In genomic region chr4:114136067-114136466, GRCh38 we compare ENCODE assay signal across 32 cellular contexts.
DNase-seq lines count a peak whose midpoint lies in the region; ATAC-seq, FAIRE-seq and TF ChIP-seq lines count a peak whose summit lies in the region.
"Had no signal": no experiment of that assay in that cellular context is flagged by ENCODE, and none has a peak within 500 bp of the region (broad histone marks: within the 10 kb centered on the region; RNA-seq: fewer than 3 reads in every experiment).

No MANE protein-coding gene starts in this region.

- POLR2A ChIA-PET in T-cell (lab: Charles Lee), result interaction anchor here in 1 of 2 donors (0.6 kb wide), 1 partner anchor 122 kb away, joined by 3 read pairs; no protein-coding TSS in a partner anchor

- intact Hi-C loops in kidney (cut with DNase I), result no loop called here

- no peaks in the 10 kb centered on the region for H3F3A ChIP-seq in Loucy (ENCODE audit: low read depth)

- H3K9ac ChIP-seq in Loucy (ENCODE audit: low read depth, low read length, poor library complexity, severe bottlenecking) (no peak overlapping the region), astrocyte (ENCODE audit: low read length) (no peak overlapping the region), kidney (ENCODE audit: low read length in 2 of 2) (no peak overlapping the region)
- H3K9ac ChIP-seq: BLaER1 had no signal

- H3K4me3 ChIP-seq in Loucy (ENCODE audit: low read length, poor library complexity, severe bottlenecking), result no peak overlapping the region
- no peak overlapping the region for H3K4me3 ChIP-seq in astrocyte (ENCODE audit: insufficient read depth, low read depth, low read length)
- no peak overlapping the region for H3K4me3 ChIP-seq in fibroblast of the aortic adventitia (ENCODE audit: low read depth, low read length)
- no peak overlapping the region for H3K4me3 ChIP-seq in kidney (ENCODE audit: low read length in 2 of 2)
- H3K4me3 ChIP-seq: BLaER1, dorsolateral prefrontal cortex, ovary, SJCRH30 had no signal

- H3K27me3 ChIP-seq in Loucy (ENCODE audit: insufficient read depth, low read length, poor library complexity, severe bottlenecking), result no peaks in the 10 kb centered on the region
- H3K27me3 ChIP-seq in astrocyte (ENCODE audit: insufficient read depth, low read length), result no peaks in the 10 kb centered on the region
- H3K27me3 ChIP-seq: BLaER1, dorsolateral prefrontal cortex, ovary, SJCRH30 had no signal

- CTCF ChIA-PET in T-cell (lab: Charles Lee), result no interaction called here

- no peaks in the 10 kb centered on the region for H3K9me3 ChIP-seq in Loucy (ENCODE audit: insufficient read depth, low read depth, low read length)
- H3K9me3 ChIP-seq in astrocyte (ENCODE audit: insufficient read depth, low read depth, low read length), result no peaks in the 10 kb centered on the region
- no peaks in the 10 kb centered on the region for H3K9me3 ChIP-seq in kidney (ENCODE audit: control insufficient read depth in 1 of 2, low read length in 2 of 2)
- H3K9me3 ChIP-seq: BLaER1, ovary, SJCRH30 had no signal

- no peaks in the 10 kb centered on the region for H3K9me2 ChIP-seq in Loucy (replicated peaks; ENCODE audit: low read depth, low read length)

- H3K4me2 ChIP-seq in Loucy (ENCODE audit: low read depth, low read length, poor library complexity, severe bottlenecking) (no peak overlapping the region), astrocyte (ENCODE audit: low read length) (no peak overlapping the region)
- H3K4me2 ChIP-seq: BLaER1 had no signal

- no peak overlapping the region for H3K27ac ChIP-seq in astrocyte (ENCODE audit: low read depth, low read length)
- H3K27ac ChIP-seq in kidney (ENCODE audit: low read depth in 2 of 2, low read length in 2 of 2), result no peak overlapping the region
- H3K27ac ChIP-seq: BLaER1, dorsolateral prefrontal cortex, HL-60, ovary, SJCRH30 had no signal

- TF ChIP-seq CTCF in Loucy (conservative IDR thresholded peaks at IDR 0.05; ENCODE audit: low read length) (no peak), astrocyte (IDR thresholded peaks at IDR 0.05; ENCODE audit: insufficient read depth, low read depth, low read length) (no peak), fibroblast of the aortic adventitia (IDR thresholded peaks at IDR 0.05; ENCODE audit: insufficient read depth, low read length) (no peak), kidney (IDR thresholded peaks at IDR 0.05; ENCODE audit: borderline replicate concordance, extremely low read depth, insufficient read depth) (no peak)

- H3K27ac Mint-ChIP-seq in astrocyte (ENCODE audit: unreplicated experiment) (no peak overlapping the region), T-cell (no peak overlapping the region)
- H3K27ac Mint-ChIP-seq: activated CD4-positive, alpha-beta memory T cell treated with anti-CD3 and anti-CD28 coated beads for 36 hours; activated naive CD8-positive, alpha-beta T cell treated with anti-CD3 and anti-CD28 coated beads, Interleukin-2, amount 50 U/mL, for 24 hours; activated T-cell treated with anti-CD3 and anti-CD28 coated beads, Interleukin-2, amount 50 U/mL, for 72 hours; HFFc6; immature natural killer cell; nephron progenitor cell; T-helper 1 cell treated with Interleukin-12 subunit alpha and Interleukin-12 subunit beta and Interleukin-4 antibody, amounts not matched to agents 30 μg/mL and 1 μg/mL, for 36 hours had no signal

- no peak overlapping the region for H3K4me3 Mint-ChIP-seq in astrocyte (ENCODE audit: unreplicated experiment)
- no peak overlapping the region for H3K4me3 Mint-ChIP-seq in T-cell
- H3K4me3 Mint-ChIP-seq: activated CD4-positive, alpha-beta memory T cell treated with anti-CD3 and anti-CD28 coated beads for 36 hours; activated naive CD8-positive, alpha-beta T cell treated with anti-CD3 and anti-CD28 coated beads, Interleukin-2, amount 50 U/mL, for 24 hours; activated T-cell treated with anti-CD3 and anti-CD28 coated beads, Interleukin-2, amount 50 U/mL, for 72 hours; HFFc6; immature natural killer cell; nephron progenitor cell; T-helper 1 cell treated with Interleukin-12 subunit alpha and Interleukin-12 subunit beta and Interleukin-4 antibody, amounts not matched to agents 30 μg/mL and 1 μg/mL, for 36 hours had no signal

- H2AFZ ChIP-seq in Loucy (ENCODE audit: low read length) (peak overlapping the region; percentile 36; the same call in 1 of the 2 replicates), astrocyte (ENCODE audit: low read depth, low read length) (no peak overlapping the region)

- FAIRE-seq in astrocyte (lab: Jason Lieb, UNC) (no peak), kidney (lab: Jason Lieb, UNC) (no peak)
- FAIRE-seq: G401.6 had no signal

- H3K36me3 Mint-ChIP-seq in astrocyte (ENCODE audit: low read depth, unreplicated experiment) (peaks cover 4% of the 10 kb centered on the region), T-cell (no peaks in the 10 kb centered on the region)
- H3K36me3 Mint-ChIP-seq: activated CD4-positive, alpha-beta memory T cell treated with anti-CD3 and anti-CD28 coated beads for 36 hours; immature natural killer cell had no signal

- DNase-seq in ELR (ENCODE audit: low read depth), result peak; percentile 1
- DNase-seq in astrocyte (ENCODE audit: low read depth), result peak; percentile 17
- DNase-seq in fibroblast of the aortic adventitia (ENCODE audit: low read depth), result peak; percentile 19
- DNase-seq in kidney, result no peak
- DNase-seq in T-cell, result no peak
- DNase-seq in mesenteric fat pad (ENCODE audit: low spot score), result no peak
- DNase-seq in COR-L47 (lab: John Stamatoyannopoulos, UW), result no peak
- DNase-seq: activated CD4-positive, alpha-beta memory T cell treated with anti-CD3 and anti-CD28 coated beads for 36 hours; activated naive CD4-positive, alpha-beta T cell; activated naive CD8-positive, alpha-beta T cell treated with anti-CD3 and anti-CD28 coated beads, Interleukin-2, amount 50 U/mL, for 24 hours; activated T-cell treated with anti-CD3 and anti-CD28 coated beads, Interleukin-2, amount 50 U/mL, for 72 hours; DMS153; dorsolateral prefrontal cortex; GOT3; HFFc6; immature natural killer cell; left colon; MV-4-11; NCI-H1436; nephron progenitor cell; ovary; RPMI8226; SJCRH30; stimulated activated CD4-positive, alpha-beta T cell treated with anti-CD3 and anti-CD28 coated beads, Interleukin-15, amount 100 ng/mL, for 24 hours; stimulated activated CD4-positive, alpha-beta T cell treated with anti-CD3 and anti-CD28 coated beads, Interleukin-4, amount 100 ng/mL, for 4 hours; trophoblast cell had no signal

- H3K79me2 ChIP-seq in Loucy (ENCODE audit: insufficient read depth, low read length) (no peaks in the 10 kb centered on the region), astrocyte (ENCODE audit: insufficient read depth, low read length) (no peaks in the 10 kb centered on the region)

- peaks cover 22% of the 10 kb centered on the region for H3K4me1 ChIP-seq in Loucy (ENCODE audit: insufficient read depth, low read length, poor library complexity, severe bottlenecking)
- H3K4me1 ChIP-seq in astrocyte (ENCODE audit: insufficient read depth, low read length), result no peaks in the 10 kb centered on the region
- no peaks in the 10 kb centered on the region for H3K4me1 ChIP-seq in kidney (ENCODE audit: control insufficient read depth in 1 of 2, insufficient read depth in 1 of 2, low read depth in 1 of 2, low read length in 2 of 2)
- H3K4me1 ChIP-seq: BLaER1, SJCRH30 had no signal

- H3K27me3 Mint-ChIP-seq in astrocyte (ENCODE audit: low read depth, unreplicated experiment) (no peaks in the 10 kb centered on the region), T-cell (peaks cover 0 to 6% of the 10 kb centered on the region in 2 donors)
- H3K27me3 Mint-ChIP-seq: activated CD4-positive, alpha-beta memory T cell treated with anti-CD3 and anti-CD28 coated beads for 36 hours; activated naive CD8-positive, alpha-beta T cell treated with anti-CD3 and anti-CD28 coated beads, Interleukin-2, amount 50 U/mL, for 24 hours had no signal

- peaks cover 5% of the 10 kb centered on the region for H3K9me3 Mint-ChIP-seq in astrocyte (ENCODE audit: unreplicated experiment)
- peaks cover 0 to 3% (median 2%) of the 10 kb centered on the region in 3 donors for H3K9me3 Mint-ChIP-seq in T-cell
- H3K9me3 Mint-ChIP-seq: activated CD4-positive, alpha-beta memory T cell treated with anti-CD3 and anti-CD28 coated beads for 36 hours; activated naive CD8-positive, alpha-beta T cell treated with anti-CD3 and anti-CD28 coated beads, Interleukin-2, amount 50 U/mL, for 24 hours; HFFc6; immature natural killer cell; nephron progenitor cell; T-helper 1 cell treated with Interleukin-12 subunit alpha and Interleukin-12 subunit beta and Interleukin-4 antibody, amounts not matched to agents 30 μg/mL and 1 μg/mL, for 36 hours had no signal

- H3K36me3 ChIP-seq in Loucy (ENCODE audit: insufficient read depth, low read length) (no peaks in the 10 kb centered on the region), astrocyte (ENCODE audit: insufficient read depth, low read length) (no peaks in the 10 kb centered on the region), kidney (ENCODE audit: control insufficient read depth in 1 of 2, insufficient read depth in 2 of 2, low read length in 2 of 2) (no peaks in the 10 kb centered on the region)
- H3K36me3 ChIP-seq: BLaER1, ovary, SJCRH30 had no signal

- H4K20me1 ChIP-seq in Loucy (ENCODE audit: insufficient read depth, low read length, poor library complexity, severe bottlenecking), result no peaks in the 10 kb centered on the region
- no peaks in the 10 kb centered on the region for H4K20me1 ChIP-seq in astrocyte (ENCODE audit: insufficient read depth, low read length)
- H4K20me1 ChIP-seq: BLaER1 had no signal

- ATAC-seq in T-cell (replicated peaks in 1 of 4), result no peak
- ATAC-seq: activated CD4-positive, CD25-positive, alpha-beta regulatory T cell treated with anti-CD3 and anti-CD28 coated beads, Interleukin-2, amount 50 U/mL, for 24 hours; activated naive CD8-positive, alpha-beta T cell treated with anti-CD3 and anti-CD28 coated beads, Interleukin-2, amount 50 U/mL, for 24 hours; activated T-cell treated with anti-CD3 and anti-CD28 coated beads, Interleukin-2, amount 50 U/mL, for 72 hours; left colon had no signal

- H3K4me1 Mint-ChIP-seq in astrocyte (ENCODE audit: low read depth, unreplicated experiment), result no peaks in the 10 kb centered on the region
- H3K4me1 Mint-ChIP-seq in T-cell, result peaks cover 0 to 3% (median 0%) of the 10 kb centered on the region in 3 donors
- H3K4me1 Mint-ChIP-seq: activated naive CD8-positive, alpha-beta T cell treated with anti-CD3 and anti-CD28 coated beads, Interleukin-2, amount 50 U/mL, for 24 hours; immature natural killer cell; nephron progenitor cell had no signal

Comparison
In these comparisons a context has a peak if more than half of its experiments do, and no peak if none do; other contexts are left out.
1. DNase-seq: peak in ELR (single experiment), astrocyte (single experiment) and fibroblast of the aortic adventitia (single experiment); none in kidney (single experiment), T-cell (0 of 34), mesenteric fat pad (single experiment) and COR-L47 (single experiment).